In the genomic region with DNA sequence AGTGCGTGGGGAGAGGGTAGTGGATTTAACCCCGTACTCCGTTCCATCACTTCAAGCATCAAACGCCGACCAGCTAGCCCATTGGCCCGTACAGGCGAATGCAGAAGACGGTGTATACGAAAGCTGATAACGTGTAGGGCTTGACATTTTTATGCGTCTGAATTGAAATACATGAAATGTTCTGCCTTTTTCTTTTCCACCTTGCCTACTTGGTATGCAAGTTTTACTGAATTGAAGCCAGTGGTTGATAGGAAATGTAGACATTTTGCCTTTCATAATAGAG, we compare ENCODE assay signal across 8 cellular contexts. TPM values are rescaled to one million over a fixed set of nuclear protein-coding genes. Genes with fewer than 3 reads are reported as not detected.
DNase-seq lines count a peak whose midpoint lies in the region; ATAC-seq and TF ChIP-seq lines count a peak whose summit lies in the region.

No MANE protein-coding gene starts in this region.

- CTCF ChIA-PET in CD8-positive, alpha-beta T cell (lab: Charles Lee): interaction anchor here (0.7 to 3.5 kb wide), 12 partner anchors 8 to 167 kb away, joined by 3 to 28 read pairs (median 6); no protein-coding TSS in a partner anchor
- CTCF ChIA-PET in PC-3 (lab: Charles Lee): no interaction called here

- intact Hi-C loops in CD8-positive, alpha-beta T cell (cut with DNase I, micrococcal nuclease): loop anchor here (2.0 to 5.0 kb wide), 7 partner anchors 18 to 470 kb away; a partner anchor contains a TSS
- intact Hi-C loops in right lobe of liver (cut with DNase I) (no loop called here), upper lobe of right lung (cut with DNase I) (no loop called here), PC-3 (cut with micrococcal nuclease) (no loop called here)

- H3K36me3 Mint-ChIP-seq in CD8-positive, alpha-beta T cell: peaks cover 24% of the 10 kb centered on the region

- peaks cover 29% of the 10 kb centered on the region for H3K4me1 ChIP-seq in CD8-positive, alpha-beta T cell (ENCODE audit: insufficient read depth, low read length)
- peaks cover 0 to 42% (median 14%) of the 10 kb centered on the region in 4 donors for H3K4me1 ChIP-seq in right lobe of liver
- H3K4me1 ChIP-seq in upper lobe of right lung: peaks cover 34% of the 10 kb centered on the region
- no peaks in the 10 kb centered on the region for H3K4me1 ChIP-seq in PC-3 (ENCODE audit: insufficient read depth, low read length)

- no peaks in the 10 kb centered on the region for H3K27me3 ChIP-seq in CD8-positive, alpha-beta T cell (ENCODE audit: insufficient read depth, low read length)
- H3K27me3 ChIP-seq in right lobe of liver (no peaks in the 10 kb centered on the region), upper lobe of right lung (no peaks in the 10 kb centered on the region), PC-3 (ENCODE audit: low read length) (no peaks in the 10 kb centered on the region)

- peaks cover 44% of the 10 kb centered on the region for H3K4me1 Mint-ChIP-seq in CD8-positive, alpha-beta T cell (ENCODE audit: low read depth)

- POLR2A ChIA-PET in CD8-positive, alpha-beta T cell (lab: Charles Lee): interaction anchor here (0.5 to 2.8 kb wide), 37 partner anchors 10 to 979 kb away, joined by 3 to 28 read pairs (median 7); a partner anchor contains a TSS
- POLR2A ChIA-PET in PC-3 (lab: Charles Lee; ENCODE audit: unreplicated experiment): no interaction called here

- no peak overlapping the region for H2AFZ ChIP-seq in PC-3 (ENCODE audit: low read length)

- no peak overlapping the region for H3K4me2 ChIP-seq in PC-3 (ENCODE audit: low read length)

- peak overlapping the region; percentile 61 for H3K4me3 ChIP-seq in CD8-positive, alpha-beta T cell (ENCODE audit: low read depth, low read length)
- H3K4me3 ChIP-seq in right lobe of liver (peak overlapping the region; percentile 29 to 44 (median 42)), upper lobe of right lung (peak overlapping the region; percentile 47), PC-3 (ENCODE audit: low read length) (no peak overlapping the region)

- TF ChIP-seq CTCF in CD8-positive, alpha-beta T cell (IDR thresholded peaks at IDR 0.05): no peak
- no peak for TF ChIP-seq CTCF in right lobe of liver (IDR thresholded peaks at IDR 0.05)
- TF ChIP-seq CTCF in upper lobe of right lung (IDR thresholded peaks at IDR 0.05): no peak
- no peak for TF ChIP-seq CTCF in PC-3 (conservative IDR thresholded peaks at IDR 0.05; ENCODE audit: low read depth, low read length)

- H3K9me2 ChIP-seq in PC-3 (replicated peaks; ENCODE audit: low read length): no peaks in the 10 kb centered on the region

- no peaks in the 10 kb centered on the region for H3K9me3 Mint-ChIP-seq in CD8-positive, alpha-beta T cell

- H3K79me2 ChIP-seq in PC-3 (ENCODE audit: low read length): no peaks in the 10 kb centered on the region

- no peaks in the 10 kb centered on the region for H3F3A ChIP-seq in PC-3 (ENCODE audit: low read length, unreplicated experiment)

- DNase-seq in CD8-positive, alpha-beta T cell: no peak
- no peak for DNase-seq in right lobe of liver
- DNase-seq in upper lobe of right lung: no peak
- no peak for DNase-seq in COR-L47 (lab: John Stamatoyannopoulos, UW)
- DNase-seq in PC-3: no peak

- peak overlapping the region; percentile 100 for H3K27ac Mint-ChIP-seq in CD8-positive, alpha-beta T cell

- no peaks in the 10 kb centered on the region for H3K9me3 ChIP-seq in CD8-positive, alpha-beta T cell (ENCODE audit: low read length)
- H3K9me3 ChIP-seq in right lobe of liver (no peaks in the 10 kb centered on the region), upper lobe of right lung (no peaks in the 10 kb centered on the region), PC-3 (ENCODE audit: low read length) (no peaks in the 10 kb centered on the region)

- WGBS in adipose tissue, 3 donors: 0 to 1% (median 1%) methylated on average over 11 of the region's 11 CpGs
- WGBS in right lobe of liver (ENCODE audit: insufficient coverage, low coverage, low lambda C conversion rate, missing lambda C conversion rate): 12% methylated on average over 10 of the region's 11 CpGs

- H3K36me3 ChIP-seq in CD8-positive, alpha-beta T cell (ENCODE audit: insufficient read depth, low read length): no peaks in the 10 kb centered on the region
- H3K36me3 ChIP-seq in right lobe of liver (no peaks in the 10 kb centered on the region), upper lobe of right lung (no peaks in the 10 kb centered on the region), PC-3 (ENCODE audit: low read depth, low read length) (no peaks in the 10 kb centered on the region)

- no peak overlapping the region for H3K9ac ChIP-seq in PC-3 (ENCODE audit: low read length)

- no peak for TF ChIP-seq POLR2A in right lobe of liver (IDR thresholded peaks at IDR 0.05)

- H3K27me3 Mint-ChIP-seq in CD8-positive, alpha-beta T cell (ENCODE audit: low read depth): no peaks in the 10 kb centered on the region

- peak overlapping the region; percentile 99 for H3K4me3 Mint-ChIP-seq in CD8-positive, alpha-beta T cell

- no peaks in the 10 kb centered on the region for H4K20me1 ChIP-seq in PC-3 (ENCODE audit: low read length)

- peak; percentile 61 for ATAC-seq in CD8-positive, alpha-beta T cell
- ATAC-seq in HG02852 (IDR thresholded peaks at IDR 0.05; ENCODE audit: unreplicated experiment) (peak; percentile 29), right lobe of liver (peak in 1 of 4 donors; percentile 23), upper lobe of right lung (no peak), PC-3 (no peak), HG03521 (IDR thresholded peaks at IDR 0.05; ENCODE audit: unreplicated experiment) (no peak)

- BruUV-seq in PC-3 (replicated peaks; lab: Mats Ljungman, UMichigan): no TSS peak

- H3K27ac ChIP-seq in CD8-positive, alpha-beta T cell (ENCODE audit: low read depth, low read length): peak overlapping the region; percentile 99
- H3K27ac ChIP-seq in adipose tissue (ENCODE audit: low read depth, low read length): peak overlapping the region; percentile 63
- H3K27ac ChIP-seq in right lobe of liver: peak overlapping the region; percentile 87 to 94 (median 90)
- H3K27ac ChIP-seq in upper lobe of right lung: peak overlapping the region; percentile 95
- H3K27ac ChIP-seq in PC-3 (ENCODE audit: low read length): no peak overlapping the region

RNA-seq across cellular contexts. Expression of a gene that starts 0.8 kb away (rescaled TPM):
- total RNA-seq in CD8-positive, alpha-beta T cell: 100 to 1,000 TPM; 338 to 343 TPM
- 100 to 1,000 TPM in 1 of 3 donors, 10 to 100 TPM in 2; 60.7 to 204 (median 92.9) TPM for polyA plus RNA-seq in adipose tissue
- total RNA-seq in right lobe of liver (100 to 1,000 TPM; 108 to 267 (median 208) TPM), upper lobe of right lung (309 TPM), PC-3 (2014; rRNA removed) (not detected in 2 replicates)

RNA-seq across cellular contexts. Expression of a gene that starts 34.0 kb away (rescaled TPM):
- total RNA-seq in CD8-positive, alpha-beta T cell: not detected
- 100 to 1,000 TPM in 2 of 3 donors, 10 to 100 TPM in 1; 30.4 to 517 (median 414) TPM for polyA plus RNA-seq in adipose tissue
- total RNA-seq in right lobe of liver (10 to 100 TPM in 5 of 6 experiments, 1 to 10 TPM in 1; 8.7 to 29.6 (median 17.4) TPM), upper lobe of right lung (342 TPM), PC-3 (2014; rRNA removed) (0.17 TPM in 1 of 2 replicates, not detected in the other)

Comparison
In these comparisons a context has a peak if more than half of its experiments do, and no peak if none do; other contexts are left out.
1. ATAC-seq: peak in CD8-positive, alpha-beta T cell (single experiment) and HG02852 (single experiment); none in upper lobe of right lung (single experiment), PC-3 (single experiment) and HG03521 (single experiment).
2. RNA of a gene that starts 0.8 kb away (total RNA-seq): 338 to 343 TPM in CD8-positive, alpha-beta T cell, 309 TPM in upper lobe of right lung (single experiment) and 108 to 267 TPM in right lobe of liver; not detected in PC-3; every median in the first group is over 100 times any median in the second.
3. RNA of a gene that starts 34.0 kb away (total RNA-seq): 342 TPM in upper lobe of right lung (single experiment); 8.7 to 29.6 TPM in right lobe of liver, not detected in CD8-positive, alpha-beta T cell and 0.17 TPM in PC-3; every median in the first group is over 10 times any median in the second.
4. intact Hi-C loops: an anchor here in CD8-positive, alpha-beta T cell (2.0 to 5.0 kb wide); none called in right lobe of liver, upper lobe of right lung and PC-3.